21 cellular contexts compared by ENCODE assay signal in genomic region chr2:67215636-67216035, GRCh38.
DNase-seq lines count a peak whose midpoint lies in the region; ATAC-seq, FAIRE-seq and TF ChIP-seq lines count a peak whose summit lies in the region.
"Had no signal": no experiment of that assay in that cellular context is flagged by ENCODE, and none has a peak within 500 bp of the region (broad histone marks: within the 10 kb centered on the region; RNA-seq: fewer than 3 reads in every experiment).

No MANE protein-coding gene starts in this region.

- H3K9ac ChIP-seq in fibroblast of lung (ENCODE audit: insufficient read depth, low read length): no peak overlapping the region
- H3K9ac ChIP-seq: KMS-11 had no signal

- peaks cover 13% of the 10 kb centered on the region for H3K9me3 Mint-ChIP-seq in nephron progenitor cell
- peaks cover 6% of the 10 kb centered on the region for H3K9me3 Mint-ChIP-seq in activated T-cell treated with anti-CD3 and anti-CD28 coated beads, Interleukin-2, amount 50 U/mL, for 24 hours

- H3K4me3 ChIP-seq in left ventricle myocardium inferior (no peak overlapping the region), fibroblast of lung (replicated peaks in 1 of 4; ENCODE audit: control extremely low read depth in 1 of 4, insufficient read depth in 1 of 4, low read depth in 3 of 4, low read length in 4 of 4) (no peak overlapping the region), gastrocnemius medialis (no peak overlapping the region)
- H3K4me3 ChIP-seq: HAP-1, psoas muscle had no signal

- no peak for FAIRE-seq in GM19239 (lab: Jason Lieb, UNC)
- FAIRE-seq: RCC 7860 had no signal

- H3K4me2 ChIP-seq in fibroblast of lung (ENCODE audit: extremely low read depth, insufficient read depth, low read length): no peak overlapping the region
- H3K4me2 ChIP-seq: KMS-11 had no signal

- H3K4me3 Mint-ChIP-seq in nephron progenitor cell: no peak overlapping the region
- no peak overlapping the region for H3K4me3 Mint-ChIP-seq in activated T-cell treated with anti-CD3 and anti-CD28 coated beads, Interleukin-2, amount 50 U/mL, for 24 hours
- H3K4me3 Mint-ChIP-seq: activated CD4-positive, alpha-beta memory T cell treated with anti-CD3 and anti-CD28 coated beads, Interleukin-2, amount 10 ng/mL, durations not matched to agents 7 days and 5 days; activated naive CD4-positive, alpha-beta T cell treated with anti-CD3 and anti-CD28 coated beads for 36 hours; B cell; CD8-positive, alpha-beta T cell; naive thymus-derived CD4-positive, alpha-beta T cell; stimulated activated memory B cell treated with anti-CD40 and anti-IgM and Interleukin-4, amounts not matched to agents 10 μg/mL and 1 μg/mL and 100 μg/mL, for 72 hours had no signal

- H3K36me3 Mint-ChIP-seq in nephron progenitor cell (ENCODE audit: low read depth): peaks cover 4% of the 10 kb centered on the region
- H3K36me3 Mint-ChIP-seq in activated T-cell treated with anti-CD3 and anti-CD28 coated beads, Interleukin-2, amount 50 U/mL, for 24 hours (ENCODE audit: low read depth): no peaks in the 10 kb centered on the region
- H3K36me3 Mint-ChIP-seq: CD8-positive, alpha-beta T cell; naive thymus-derived CD4-positive, alpha-beta T cell; stimulated activated memory B cell treated with anti-CD40 and anti-IgM and Interleukin-4, amounts not matched to agents 10 μg/mL and 1 μg/mL and 100 μg/mL, for 72 hours had no signal

- peak overlapping the region; percentile 50 for H3K27ac Mint-ChIP-seq in nephron progenitor cell
- no peak overlapping the region for H3K27ac Mint-ChIP-seq in activated T-cell treated with anti-CD3 and anti-CD28 coated beads, Interleukin-2, amount 50 U/mL, for 24 hours
- H3K27ac Mint-ChIP-seq: activated CD4-positive, alpha-beta memory T cell treated with anti-CD3 and anti-CD28 coated beads, Interleukin-2, amount 10 ng/mL, durations not matched to agents 7 days and 5 days; activated naive CD4-positive, alpha-beta T cell treated with anti-CD3 and anti-CD28 coated beads for 36 hours; B cell; CD8-positive, alpha-beta T cell; naive thymus-derived CD4-positive, alpha-beta T cell; stimulated activated memory B cell treated with anti-CD40 and anti-IgM and Interleukin-4, amounts not matched to agents 10 μg/mL and 1 μg/mL and 100 μg/mL, for 72 hours had no signal

- in situ Hi-C loops in gastrocnemius medialis (cut with MboI; ENCODE audit: low sequenced_read_pairs in 4 of 4): no loop called here

- H3K4me1 ChIP-seq in left ventricle myocardium inferior (no peaks in the 10 kb centered on the region), fibroblast of lung (ENCODE audit: control insufficient read depth, extremely low read depth, insufficient read depth, low read length) (peaks cover 6% of the 10 kb centered on the region), gastrocnemius medialis (no peaks in the 10 kb centered on the region)
- H3K4me1 ChIP-seq: HAP-1, psoas muscle had no signal

- intact Hi-C loops in left ventricle myocardium inferior (cut with micrococcal nuclease): no loop called here
- intact Hi-C loops in left cardiac atrium (cut with DNase I): no loop called here
- intact Hi-C loops in gastrocnemius medialis (cut with DNase I; ENCODE audit: low total_unique reads): no loop called here

- H3K4me1 Mint-ChIP-seq in nephron progenitor cell: peaks cover 43% of the 10 kb centered on the region
- no peaks in the 10 kb centered on the region for H3K4me1 Mint-ChIP-seq in activated T-cell treated with anti-CD3 and anti-CD28 coated beads, Interleukin-2, amount 50 U/mL, for 24 hours (ENCODE audit: low read depth)
- H3K4me1 Mint-ChIP-seq: activated CD4-positive, alpha-beta memory T cell treated with anti-CD3 and anti-CD28 coated beads, Interleukin-2, amount 10 ng/mL, durations not matched to agents 7 days and 5 days; B cell; naive thymus-derived CD4-positive, alpha-beta T cell; stimulated activated memory B cell treated with anti-CD40 and anti-IgM and Interleukin-4, amounts not matched to agents 10 μg/mL and 1 μg/mL and 100 μg/mL, for 72 hours had no signal

- TF ChIP-seq CTCF in left ventricle myocardium inferior (IDR thresholded peaks at IDR 0.05; ENCODE audit: borderline replicate concordance) (peak; percentile 1), fibroblast of lung (conservative IDR thresholded peaks at IDR 0.05 in 1 of 2, IDR thresholded peaks at IDR 0.05 in 1 of 2; ENCODE audit: low read depth in 1 of 2, low read length in 2 of 2) (no peak), nephron progenitor cell (IDR thresholded peaks at IDR 0.05) (no peak), gastrocnemius medialis (IDR thresholded peaks at IDR 0.05 in 4 of 5, conservative IDR thresholded peaks at IDR 0.05 in 1 of 5) (no peak)

- peak overlapping the region; percentile 17 for H2AFZ ChIP-seq in fibroblast of lung (ENCODE audit: low read length)

- no peaks in the 10 kb centered on the region for H3K27me3 Mint-ChIP-seq in nephron progenitor cell (ENCODE audit: low read depth, poor library complexity)
- no peaks in the 10 kb centered on the region for H3K27me3 Mint-ChIP-seq in activated T-cell treated with anti-CD3 and anti-CD28 coated beads, Interleukin-2, amount 50 U/mL, for 24 hours
- H3K27me3 Mint-ChIP-seq: activated CD4-positive, alpha-beta memory T cell treated with anti-CD3 and anti-CD28 coated beads, Interleukin-2, amount 10 ng/mL, durations not matched to agents 7 days and 5 days had no signal

- no peaks in the 10 kb centered on the region for H3K79me2 ChIP-seq in fibroblast of lung (ENCODE audit: control insufficient read depth, insufficient read depth, low read length)

- no peaks in the 10 kb centered on the region for H4K20me1 ChIP-seq in fibroblast of lung (ENCODE audit: control insufficient read depth, extremely low read depth, insufficient read depth, low read length)

- no peak for ATAC-seq in left cardiac atrium
- ATAC-seq in gastrocnemius medialis: no peak
- ATAC-seq: CD8-positive, alpha-beta T cell; naive thymus-derived CD4-positive, alpha-beta T cell; psoas muscle; stimulated activated memory B cell treated with anti-CD40 and anti-IgM and Interleukin-4, amounts not matched to agents 10 μg/mL and 1 μg/mL and 100 μg/mL, for 72 hours had no signal

- DNase-seq in left ventricle myocardium inferior (no peak), left cardiac atrium (no peak), fibroblast of lung (ENCODE audit: low read depth in 2 of 2) (peak in 1 of 2 donors; percentile 64), nephron progenitor cell (no peak), gastrocnemius medialis (no peak), GM19239 (ENCODE audit: insufficient read length, low spot score) (no peak)
- no peak for DNase-seq in activated T-cell treated with anti-CD3 and anti-CD28 coated beads, Interleukin-2, amount 50 U/mL, for 24 hours
- DNase-seq in stimulated activated CD4-positive, alpha-beta T cell treated with anti-CD3 and anti-CD28 coated beads, Interleukin-1b, Interleukin-23, amount 100 ng/mL, for 48 hours: no peak
- DNase-seq: activated CD4-positive, alpha-beta memory T cell treated with anti-CD3 and anti-CD28 coated beads, Interleukin-2, amount 10 ng/mL, durations not matched to agents 7 days and 5 days; activated CD8-positive, alpha-beta memory T cell treated with anti-CD3 and anti-CD28 coated beads, Interleukin-2, amount 50 U/mL, for 48 hours; activated naive CD4-positive, alpha-beta T cell treated with anti-CD3 and anti-CD28 coated beads for 36 hours; CD8-positive, alpha-beta T cell; naive thymus-derived CD4-positive, alpha-beta T cell; NCI-H1417 treated with DMSO at 0.1 percent for 48 hours; psoas muscle; SW 1271 had no signal

- peaks cover 13% of the 10 kb centered on the region for H3K27me3 ChIP-seq in left ventricle myocardium inferior (ENCODE audit: low read depth)
- no peaks in the 10 kb centered on the region for H3K27me3 ChIP-seq in fibroblast of lung (ENCODE audit: control insufficient read depth, insufficient read depth, low read length)
- no peaks in the 10 kb centered on the region for H3K27me3 ChIP-seq in gastrocnemius medialis

- no peak for TF ChIP-seq POLR2A in gastrocnemius medialis (IDR thresholded peaks at IDR 0.05)

- H3K9me3 ChIP-seq in left ventricle myocardium inferior (replicated peaks) (peaks cover 15% of the 10 kb centered on the region), fibroblast of lung (ENCODE audit: control insufficient read depth, insufficient read depth, low read depth, low read length) (no peaks in the 10 kb centered on the region), gastrocnemius medialis (no peaks in the 10 kb centered on the region)
- H3K9me3 ChIP-seq: HAP-1 had no signal

- H3K36me3 ChIP-seq in left ventricle myocardium inferior (no peaks in the 10 kb centered on the region), fibroblast of lung (ENCODE audit: control insufficient read depth, insufficient read depth, low read length) (no peaks in the 10 kb centered on the region), gastrocnemius medialis (no peaks in the 10 kb centered on the region)
- H3K36me3 ChIP-seq: HAP-1 had no signal

- H3K27ac ChIP-seq in left ventricle myocardium inferior (replicated peaks) (no peak overlapping the region), fibroblast of lung (ENCODE audit: insufficient read depth, low read length) (no peak overlapping the region), gastrocnemius medialis (no peak overlapping the region)
- H3K27ac ChIP-seq: KMS-11, psoas muscle had no signal
